20 cellular contexts compared by ENCODE assay signal in genomic region chr7:92205987-92206386, GRCh38. TPM values are rescaled to one million over a fixed set of nuclear protein-coding genes. Genes with fewer than 3 reads are reported as not detected.
A peak's percentile ranks its signal among the peaks of the same experiment; 100 is the strongest.
DNase-seq lines count a peak whose midpoint lies in the region; ATAC-seq, FAIRE-seq and TF ChIP-seq lines count a peak whose summit lies in the region.
"Had no signal": no experiment of that assay in that cellular context is flagged by ENCODE, and none has a peak within 500 bp of the region (broad histone marks: within the 10 kb centered on the region; RNA-seq: fewer than 3 reads in every experiment).

No MANE protein-coding gene starts in this region.

- no peak overlapping the region for H3K9ac ChIP-seq in HepG2 (ENCODE audit: insufficient read depth, low read depth, low read length)

- TF ChIP-seq EP300 in HepG2 (IDR thresholded peaks at IDR 0.05; ENCODE audit: low read depth in 2 of 2, low read length in 2 of 2) (no peak), HepG2 (CRISPR knock-in tag; IDR thresholded peaks at IDR 0.05; ENCODE audit: borderline replicate concordance) (no peak)

- no peak for TF ChIP-seq POLR2A in HepG2 (IDR thresholded peaks at IDR 0.05; ENCODE audit: insufficient read depth in 1 of 2, low read depth in 2 of 2, low read length in 2 of 2)
- TF ChIP-seq POLR2A in right lobe of liver (IDR thresholded peaks at IDR 0.05): no peak

- 100% methylated on average over 1 of the region's 3 CpGs for WGBS in HepG2 (ENCODE audit: low lambda C conversion rate)
- WGBS in right lobe of liver (ENCODE audit: insufficient coverage, low coverage, low lambda C conversion rate, missing lambda C conversion rate): no CpG with 5 or more reads among the region's 3 CpGs

- H3K27ac Mint-ChIP-seq in WTC11: no peak overlapping the region
- no peak overlapping the region for H3K27ac Mint-ChIP-seq in activated T-helper 17 cell treated with anti-CD3 and anti-CD28 coated beads, Interleukin-2, amount 50 U/mL, for 72 hours
- H3K27ac Mint-ChIP-seq in activated CD4-positive, alpha-beta T cell treated with anti-CD3 and anti-CD28 coated beads for 36 hours: no peak overlapping the region
- H3K27ac Mint-ChIP-seq: IgD-negative memory B cell had no signal

- H3K4me3 ChIP-seq in HepG2 (replicated peaks in 1 of 3; ENCODE audit: insufficient read depth in 1 of 3, low read depth in 2 of 3, low read length in 3 of 3) (no peak overlapping the region), right lobe of liver (no peak overlapping the region)
- H3K4me3 ChIP-seq: HAP-1, SJSA1 had no signal

- no peaks in the 10 kb centered on the region for H4K20me1 ChIP-seq in HepG2 (ENCODE audit: insufficient read depth, low read length)

- POLR2A ChIA-PET in HepG2 (lab: Yijun Ruan, JAX) (no interaction called here), WTC11 (lab: Charles Lee) (no interaction called here)
- POLR2A ChIA-PET in activated CD4-positive, alpha-beta T cell treated with anti-CD3 and anti-CD28 coated beads for 36 hours (lab: Charles Lee): no interaction called here

- TF ChIP-seq CTCF in HepG2 (CRISPR knock-in tag; IDR thresholded peaks at IDR 0.05) (no peak), right lobe of liver (IDR thresholded peaks at IDR 0.05) (no peak), WTC11 (IDR thresholded peaks at IDR 0.05) (no peak)

- intact Hi-C loops in HepG2 (cut with micrococcal nuclease; ENCODE audit: unreplicated experiment): no loop called here
- intact Hi-C loops in right lobe of liver (cut with DNase I): no loop called here
- intact Hi-C loops in activated CD4-positive, alpha-beta T cell treated with anti-CD3 and anti-CD28 coated beads for 36 hours (cut with DNase I, micrococcal nuclease): no loop called here

- peaks cover 8 to 57% of the 10 kb centered on the region in 2 experiments for H3K36me3 ChIP-seq in HepG2 (replicated peaks in 1 of 2; ENCODE audit: control insufficient read depth in 1 of 2, insufficient read depth in 2 of 2, low read length in 2 of 2)
- H3K36me3 ChIP-seq in right lobe of liver: peaks cover 0 to 33% (median 8%) of the 10 kb centered on the region in 4 donors

- H3K4me1 ChIP-seq in HepG2 (ENCODE audit: insufficient read depth, low read length): no peaks in the 10 kb centered on the region
- H3K4me1 ChIP-seq in right lobe of liver: no peaks in the 10 kb centered on the region
- H3K4me1 ChIP-seq: HAP-1, SJSA1 had no signal

- no peaks in the 10 kb centered on the region for H3K79me2 ChIP-seq in HepG2 (ENCODE audit: insufficient read depth, low read length)

- H3K27me3 ChIP-seq in HepG2 (ENCODE audit: control insufficient read depth in 1 of 2, insufficient read depth in 2 of 2, low read length in 2 of 2) (no peaks in the 10 kb centered on the region), right lobe of liver (no peaks in the 10 kb centered on the region)
- H3K27me3 ChIP-seq: SJSA1 had no signal

- H2AFZ ChIP-seq in HepG2 (ENCODE audit: low read length): no peak overlapping the region

- DNase-seq in HepG2 (ENCODE audit: low spot score): no peak
- no peak for DNase-seq in right lobe of liver
- no peak for DNase-seq in WTC11 (ENCODE audit: low spot score)
- DNase-seq in iPS-NIHi7 (ENCODE audit: extremely low spot score): peak; percentile 19
- DNase-seq in NCI-H82 (lab: John Stamatoyannopoulos, UW): no peak
- DNase-seq in HCEC 1CT: no peak
- no peak for DNase-seq in activated CD4-positive, alpha-beta T cell treated with anti-CD3 and anti-CD28 coated beads for 36 hours
- DNase-seq: 8988T, DMS79, NCI-H1417, NCI-H1694 treated with DMSO at 0.1 percent for 48 hours, NCI-H2081 treated with DMSO at 0.1 percent for 48 hours, NCI-H2171 treated with DMSO at 0.1 percent for 48 hours, NCI-H524 treated with DMSO at 0.1 percent for 48 hours had no signal

- CTCF ChIA-PET in HepG2 (lab: Yijun Ruan, JAX; ENCODE audit: low intra/inter-chr PET ratio, low total read pairs) (no interaction called here), WTC11 (lab: Charles Lee) (no interaction called here)
- CTCF ChIA-PET in activated CD4-positive, alpha-beta T cell treated with anti-CD3 and anti-CD28 coated beads for 36 hours (lab: Charles Lee): no interaction called here

- H3K4me3 Mint-ChIP-seq in WTC11: no peak overlapping the region
- H3K4me3 Mint-ChIP-seq in activated T-helper 17 cell treated with anti-CD3 and anti-CD28 coated beads, Interleukin-2, amount 50 U/mL, for 72 hours: no peak overlapping the region
- no peak overlapping the region for H3K4me3 Mint-ChIP-seq in activated CD4-positive, alpha-beta T cell treated with anti-CD3 and anti-CD28 coated beads for 36 hours
- H3K4me3 Mint-ChIP-seq: IgD-negative memory B cell had no signal

- H3K9me3 ChIP-seq in HepG2 (ENCODE audit: low read length) (no peaks in the 10 kb centered on the region), right lobe of liver (no peaks in the 10 kb centered on the region)
- H3K9me3 ChIP-seq: HAP-1, SJSA1 had no signal

- no peaks in the 10 kb centered on the region for H3K9me3 Mint-ChIP-seq in WTC11
- H3K9me3 Mint-ChIP-seq in activated T-helper 17 cell treated with anti-CD3 and anti-CD28 coated beads, Interleukin-2, amount 50 U/mL, for 72 hours: peaks cover 4% of the 10 kb centered on the region
- H3K9me3 Mint-ChIP-seq in activated CD4-positive, alpha-beta T cell treated with anti-CD3 and anti-CD28 coated beads for 36 hours (ENCODE audit: low read depth): peaks cover 18% of the 10 kb centered on the region

- no peak for FAIRE-seq in HepG2 (lab: Jason Lieb, UNC)

- no peak overlapping the region for H3K27ac ChIP-seq in HepG2 (ENCODE audit: extremely low read length, insufficient read depth, low read length)
- no peak overlapping the region for H3K27ac ChIP-seq in right lobe of liver
- H3K27ac ChIP-seq: C4-2B, SJSA1 had no signal

- TF ChIP-seq RAD21 in HepG2 (CRISPR knock-in tag; IDR thresholded peaks at IDR 0.05): no peak

- H3K27me3 Mint-ChIP-seq in WTC11 (ENCODE audit: low read depth): no peaks in the 10 kb centered on the region
- no peaks in the 10 kb centered on the region for H3K27me3 Mint-ChIP-seq in activated T-helper 17 cell treated with anti-CD3 and anti-CD28 coated beads, Interleukin-2, amount 50 U/mL, for 72 hours
- no peaks in the 10 kb centered on the region for H3K27me3 Mint-ChIP-seq in activated CD4-positive, alpha-beta T cell treated with anti-CD3 and anti-CD28 coated beads for 36 hours
- H3K27me3 Mint-ChIP-seq: IgD-negative memory B cell had no signal

- peaks cover 18% of the 10 kb centered on the region for H3K36me3 Mint-ChIP-seq in WTC11
- H3K36me3 Mint-ChIP-seq in activated T-helper 17 cell treated with anti-CD3 and anti-CD28 coated beads, Interleukin-2, amount 50 U/mL, for 72 hours (ENCODE audit: low read depth): peaks cover 99% of the 10 kb centered on the region
- H3K36me3 Mint-ChIP-seq in activated CD4-positive, alpha-beta T cell treated with anti-CD3 and anti-CD28 coated beads for 36 hours (ENCODE audit: low read depth): peaks cover 67% of the 10 kb centered on the region

- in situ Hi-C loops in HepG2 (cut with HindIII; ENCODE audit: extremely low pct_ligation_motif_present, low pct_unique_long_range_greater_than_20kb): no loop called here

- no peak overlapping the region for H3K4me2 ChIP-seq in HepG2 (ENCODE audit: low read depth, low read length)

- no TSS peak for BruUV-seq in HepG2 (replicated peaks; lab: Mats Ljungman, UMichigan)

- ATAC-seq in HepG2 (peak; percentile 59; the same call in 2 of the 3 replicates), right lobe of liver (no peak), WTC11 (peak; percentile 91)
- ATAC-seq in activated T-helper 17 cell treated with anti-CD3 and anti-CD28 coated beads, Interleukin-2, amount 50 U/mL, for 72 hours (replicated peaks): no peak
- no peak for ATAC-seq in activated CD4-positive, alpha-beta T cell treated with anti-CD3 and anti-CD28 coated beads for 36 hours
- ATAC-seq: Right ventricle myocardium inferior had no signal

- no peaks in the 10 kb centered on the region for H3K4me1 Mint-ChIP-seq in WTC11
- H3K4me1 Mint-ChIP-seq in activated T-helper 17 cell treated with anti-CD3 and anti-CD28 coated beads, Interleukin-2, amount 50 U/mL, for 72 hours: peaks cover 12% of the 10 kb centered on the region
- H3K4me1 Mint-ChIP-seq in activated CD4-positive, alpha-beta T cell treated with anti-CD3 and anti-CD28 coated beads for 36 hours: peaks cover 16% of the 10 kb centered on the region

RNA-seq across cellular contexts. Expression of gene LRRD1, which starts 27.0 kb away (rescaled TPM):
- total RNA-seq in HepG2 (2016; rRNA removed; fragmentation: Illumina TruSeq; extraction: Trizol) (not detected in 2 replicates), right lobe of liver (not detected), WTC11 (2021) (not detected in 3 replicates)
- total RNA-seq in HepG2 (2016; cell fraction: cytosol; rRNA removed; fragmentation: Illumina TruSeq; extraction: Trizol; ENCODE audit: low read depth): not detected in 2 replicates
- total RNA-seq in HepG2 (2016; cell fraction: insoluble cytoplasmic fraction; rRNA removed; fragmentation: Illumina TruSeq; extraction: Trizol): 0.04 TPM in 1 of 2 replicates, not detected in the other
- total RNA-seq in HepG2 (2016; cell fraction: membrane; rRNA removed; fragmentation: Illumina TruSeq; extraction: Trizol): not detected in 2 replicates
- not detected in 2 replicates for total RNA-seq in HepG2 (2016; cell fraction: nucleus; rRNA removed; fragmentation: Illumina TruSeq; extraction: Trizol)
- polyA plus RNA-seq in HepG2 (2011; rRNA removed): 0.03 TPM in 1 of 2 replicates, not detected in the other
- polyA plus RNA-seq in HepG2 (2011; cell fraction: cytosol; rRNA removed): not detected in 2 replicates
- 0.13 TPM in 1 of 2 replicates, not detected in the other for polyA plus RNA-seq in HepG2 (2011; cell fraction: nucleus; rRNA removed)
- not detected in 2 replicates for polyA plus RNA-seq in HepG2 (2012)
- polyA plus RNA-seq in HepG2 (2016; cell fraction: cytosol; fragmentation: Illumina TruSeq; extraction: Trizol; ENCODE audit: low read depth): not detected in 2 replicates
- polyA plus RNA-seq in HepG2 (2016; cell fraction: insoluble cytoplasmic fraction; fragmentation: Illumina TruSeq; extraction: Trizol; ENCODE audit: low read depth): not detected in 2 replicates
- polyA plus RNA-seq in HepG2 (2016; cell fraction: membrane; fragmentation: Illumina TruSeq; extraction: Trizol; ENCODE audit: low read depth): not detected in 2 replicates
- not detected in 2 replicates for polyA plus RNA-seq in HepG2 (2016; cell fraction: nucleus; fragmentation: Illumina TruSeq; extraction: Trizol; ENCODE audit: insufficient read depth, low read depth)
- 0.26 TPM in 1 of 2 replicates, not detected in the other for polyA minus RNA-seq in HepG2 (2011; rRNA and poly(A)+ RNA removed; ENCODE audit: low replicate concordance)
- not detected in 2 replicates for polyA minus RNA-seq in HepG2 (2011; cell fraction: cytosol; rRNA and poly(A)+ RNA removed)
- 0.13 and 0.25 TPM in 2 replicates for polyA minus RNA-seq in HepG2 (2011; cell fraction: nucleus; rRNA and poly(A)+ RNA removed)
- total RNA-seq in activated T-helper 17 cell treated with anti-CD3 and anti-CD28 coated beads, Interleukin-2, amount 50 U/mL, for 72 hours: under 1 TPM in 1 of 2 donors, not detected in 1; 0.19 TPM
- total RNA-seq in activated CD4-positive, alpha-beta T cell treated with anti-CD3 and anti-CD28 coated beads for 36 hours: not detected
- total RNA-seq: Right ventricle myocardium inferior, SJSA1 had no signal
- polyA plus RNA-seq: IgD-negative memory B cell had no signal

RNA-seq across cellular contexts. Expression of gene KRIT1, which starts 39.7 kb away (rescaled TPM):
- total RNA-seq in HepG2 (2016; rRNA removed; fragmentation: Illumina TruSeq; extraction: Trizol) (29.4 and 31.2 TPM in 2 replicates), right lobe of liver (10 to 100 TPM; 15.9 to 32.3 (median 22.6) TPM), WTC11 (2021) (30.7 to 37.8 TPM (median 34.1 TPM) in 3 replicates)
- total RNA-seq in HepG2 (2016; cell fraction: cytosol; rRNA removed; fragmentation: Illumina TruSeq; extraction: Trizol; ENCODE audit: low read depth): 9.3 and 10.7 TPM in 2 replicates
- total RNA-seq in HepG2 (2016; cell fraction: insoluble cytoplasmic fraction; rRNA removed; fragmentation: Illumina TruSeq; extraction: Trizol): 32.5 and 32.9 TPM in 2 replicates
- total RNA-seq in HepG2 (2016; cell fraction: membrane; rRNA removed; fragmentation: Illumina TruSeq; extraction: Trizol): 16.8 and 17.7 TPM in 2 replicates
- 34.8 and 48.4 TPM in 2 replicates for total RNA-seq in HepG2 (2016; cell fraction: nucleus; rRNA removed; fragmentation: Illumina TruSeq; extraction: Trizol)
- polyA plus RNA-seq in HepG2 (2011; rRNA removed): 23.4 and 37.7 TPM in 2 replicates
- 9.9 and 15.5 TPM in 2 replicates for polyA plus RNA-seq in HepG2 (2011; cell fraction: cytosol; rRNA removed)
- 33.6 and 34.0 TPM in 2 replicates for polyA plus RNA-seq in HepG2 (2011; cell fraction: nucleus; rRNA removed)
- polyA plus RNA-seq in HepG2 (2012): 14.7 and 18.8 TPM in 2 replicates
- polyA plus RNA-seq in HepG2 (2016; cell fraction: cytosol; fragmentation: Illumina TruSeq; extraction: Trizol; ENCODE audit: low read depth): 1.3 TPM in 2 replicates
- polyA plus RNA-seq in HepG2 (2016; cell fraction: insoluble cytoplasmic fraction; fragmentation: Illumina TruSeq; extraction: Trizol; ENCODE audit: low read depth): 22.8 and 25.0 TPM in 2 replicates
- 5.0 and 5.4 TPM in 2 replicates for polyA plus RNA-seq in HepG2 (2016; cell fraction: membrane; fragmentation: Illumina TruSeq; extraction: Trizol; ENCODE audit: low read depth)
- 45.3 and 51.0 TPM in 2 replicates for polyA plus RNA-seq in HepG2 (2016; cell fraction: nucleus; fragmentation: Illumina TruSeq; extraction: Trizol; ENCODE audit: insufficient read depth, low read depth)
- polyA minus RNA-seq in HepG2 (2011; rRNA and poly(A)+ RNA removed; ENCODE audit: low replicate concordance): 63.6 and 109 TPM in 2 replicates
- 9.4 and 13.5 TPM in 2 replicates for polyA minus RNA-seq in HepG2 (2011; cell fraction: cytosol; rRNA and poly(A)+ RNA removed)
- polyA minus RNA-seq in HepG2 (2011; cell fraction: nucleus; rRNA and poly(A)+ RNA removed): 99.1 and 114 TPM in 2 replicates
- total RNA-seq in activated T-helper 17 cell treated with anti-CD3 and anti-CD28 coated beads, Interleukin-2, amount 50 U/mL, for 72 hours: 10 to 100 TPM; 33.2 to 40.6 TPM
- 10 to 100 TPM; 37.7 to 45.5 TPM for total RNA-seq in activated CD4-positive, alpha-beta T cell treated with anti-CD3 and anti-CD28 coated beads for 36 hours

RNA-seq across cellular contexts. Expression of gene ANKIB1, which starts 39.8 kb away (rescaled TPM):
- total RNA-seq in HepG2 (2016; rRNA removed; fragmentation: Illumina TruSeq; extraction: Trizol) (26.6 and 29.6 TPM in 2 replicates), right lobe of liver (10 to 100 TPM in 5 of 6 experiments, 1 to 10 TPM in 1; 9.3 to 20.8 (median 15.0) TPM), WTC11 (2021) (38.5 to 43.4 TPM (median 41.9 TPM) in 3 replicates)
- total RNA-seq in HepG2 (2016; cell fraction: cytosol; rRNA removed; fragmentation: Illumina TruSeq; extraction: Trizol; ENCODE audit: low read depth): 130 and 133 TPM in 2 replicates
- total RNA-seq in HepG2 (2016; cell fraction: insoluble cytoplasmic fraction; rRNA removed; fragmentation: Illumina TruSeq; extraction: Trizol): 28.0 and 29.0 TPM in 2 replicates
- 50.5 and 64.6 TPM in 2 replicates for total RNA-seq in HepG2 (2016; cell fraction: membrane; rRNA removed; fragmentation: Illumina TruSeq; extraction: Trizol)
- total RNA-seq in HepG2 (2016; cell fraction: nucleus; rRNA removed; fragmentation: Illumina TruSeq; extraction: Trizol): 30.0 and 30.8 TPM in 2 replicates
- 24.8 and 28.7 TPM in 2 replicates for polyA plus RNA-seq in HepG2 (2011; rRNA removed)
- 11.0 and 16.4 TPM in 2 replicates for polyA plus RNA-seq in HepG2 (2011; cell fraction: cytosol; rRNA removed)
- polyA plus RNA-seq in HepG2 (2011; cell fraction: nucleus; rRNA removed): 33.1 and 34.3 TPM in 2 replicates
- polyA plus RNA-seq in HepG2 (2012): 14.4 and 16.4 TPM in 2 replicates
- polyA plus RNA-seq in HepG2 (2016; cell fraction: cytosol; fragmentation: Illumina TruSeq; extraction: Trizol; ENCODE audit: low read depth): 0.88 and 1.3 TPM in 2 replicates
- 17.6 and 18.3 TPM in 2 replicates for polyA plus RNA-seq in HepG2 (2016; cell fraction: insoluble cytoplasmic fraction; fragmentation: Illumina TruSeq; extraction: Trizol; ENCODE audit: low read depth)
- 5.8 and 6.9 TPM in 2 replicates for polyA plus RNA-seq in HepG2 (2016; cell fraction: membrane; fragmentation: Illumina TruSeq; extraction: Trizol; ENCODE audit: low read depth)
- polyA plus RNA-seq in HepG2 (2016; cell fraction: nucleus; fragmentation: Illumina TruSeq; extraction: Trizol; ENCODE audit: insufficient read depth, low read depth): 35.0 and 37.6 TPM in 2 replicates
- 31.3 and 58.8 TPM in 2 replicates for polyA minus RNA-seq in HepG2 (2011; rRNA and poly(A)+ RNA removed; ENCODE audit: low replicate concordance)
- polyA minus RNA-seq in HepG2 (2011; cell fraction: cytosol; rRNA and poly(A)+ RNA removed): 24.5 and 30.5 TPM in 2 replicates
- 62.4 and 73.8 TPM in 2 replicates for polyA minus RNA-seq in HepG2 (2011; cell fraction: nucleus; rRNA and poly(A)+ RNA removed)
- 10 to 100 TPM; 38.6 to 39.9 TPM for total RNA-seq in activated T-helper 17 cell treated with anti-CD3 and anti-CD28 coated beads, Interleukin-2, amount 50 U/mL, for 72 hours
- 10 to 100 TPM; 37.0 to 55.1 TPM for total RNA-seq in activated CD4-positive, alpha-beta T cell treated with anti-CD3 and anti-CD28 coated beads for 36 hours

Comparison
In these comparisons a context has a peak if more than half of its experiments do, and no peak if none do; other contexts are left out.
1. ATAC-seq: peak in HepG2 (single experiment) and WTC11 (single experiment); none in right lobe of liver (0 of 4), activated T-helper 17 cell treated with anti-CD3 and anti-CD28 coated beads, Interleukin-2, amount 50 U/mL, for 72 hours (single experiment) and activated CD4-positive, alpha-beta T cell treated with anti-CD3 and anti-CD28 coated beads for 36 hours (single experiment).